ENCODE assay signal across 1 cellular context in the genomic region with DNA sequence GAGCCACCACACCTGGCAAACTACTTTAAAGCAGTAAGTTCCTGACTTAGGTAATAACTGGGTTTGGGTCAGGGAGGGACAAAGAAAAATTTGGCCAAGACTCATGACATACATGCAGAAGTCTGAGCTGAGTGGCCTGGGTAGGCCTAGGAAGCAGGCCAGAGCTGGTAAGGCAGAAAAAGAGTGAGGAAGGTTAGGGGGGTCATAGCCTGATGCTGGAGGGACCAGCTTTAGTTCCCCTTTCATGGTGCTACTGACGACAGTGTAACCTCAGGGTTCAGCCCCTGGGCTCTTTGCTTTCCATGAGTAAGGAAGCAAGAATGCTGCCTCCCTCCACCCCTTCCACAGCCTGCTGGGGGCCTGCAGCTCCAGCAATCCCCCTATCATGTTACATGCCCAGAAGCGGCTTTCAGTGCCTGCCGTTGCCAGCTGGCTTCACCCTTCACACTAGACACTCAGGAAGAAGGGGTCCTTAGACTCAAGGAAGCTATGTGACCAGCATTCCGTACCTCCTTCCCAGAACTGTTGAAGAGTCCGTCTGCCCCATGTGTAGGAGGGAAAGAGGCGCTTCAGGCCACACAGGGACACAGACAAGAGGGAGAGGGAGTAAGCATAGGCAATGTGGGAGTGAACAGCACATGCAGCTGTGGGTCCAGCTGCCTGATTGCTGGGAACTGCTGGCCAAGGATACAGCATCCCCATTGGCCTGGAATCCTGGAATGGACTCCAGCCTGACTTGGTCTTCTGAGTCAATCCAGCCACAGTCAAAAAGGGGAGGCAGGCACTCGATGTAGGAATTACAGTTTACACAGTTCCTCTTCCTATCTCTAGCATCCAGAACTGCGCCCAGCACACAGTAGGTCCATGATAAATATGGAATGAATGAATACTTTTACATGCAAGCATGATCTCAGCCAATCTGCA.
TF ChIP-seq lines count a peak whose summit lies in the region.

No MANE protein-coding gene starts in this region.

TF ChIP-seq in GM12878, 131 proteins besides CTCF, POLR2A, EP300 and RAD21 (continued from another document):
- TF ChIP-seq, protein P1, sequence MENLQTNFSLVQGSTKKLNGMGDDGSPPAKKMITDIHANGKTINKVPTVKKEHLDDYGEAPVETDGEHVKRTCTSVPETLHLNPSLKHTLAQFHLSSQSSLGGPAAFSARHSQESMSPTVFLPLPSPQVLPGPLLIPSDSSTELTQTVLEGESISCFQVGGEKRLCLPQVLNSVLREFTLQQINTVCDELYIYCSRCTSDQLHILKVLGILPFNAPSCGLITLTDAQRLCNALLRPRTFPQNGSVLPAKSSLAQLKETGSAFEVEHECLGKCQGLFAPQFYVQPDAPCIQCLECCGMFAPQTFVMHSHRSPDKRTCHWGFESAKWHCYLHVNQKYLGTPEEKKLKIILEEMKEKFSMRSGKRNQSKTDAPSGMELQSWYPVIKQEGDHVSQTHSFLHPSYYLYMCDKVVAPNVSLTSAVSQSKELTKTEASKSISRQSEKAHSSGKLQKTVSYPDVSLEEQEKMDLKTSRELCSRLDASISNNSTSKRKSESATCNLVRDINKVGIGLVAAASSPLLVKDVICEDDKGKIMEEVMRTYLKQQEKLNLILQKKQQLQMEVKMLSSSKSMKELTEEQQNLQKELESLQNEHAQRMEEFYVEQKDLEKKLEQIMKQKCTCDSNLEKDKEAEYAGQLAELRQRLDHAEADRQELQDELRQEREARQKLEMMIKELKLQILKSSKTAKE (IDR thresholded peaks at IDR 0.05; ENCODE audit: low read depth, poor library complexity, severe bottlenecking): no peak
TF ChIP-seq in GM12878: peak in this region for 1.
